In genomic region chr2:233419626-233420431, GRCh38 we compare ENCODE assay signal across 8 cellular contexts.
DNase-seq lines count a peak whose midpoint lies in the region; ATAC-seq, FAIRE-seq and TF ChIP-seq lines count a peak whose summit lies in the region.

No MANE protein-coding gene starts in this region.

- peak; percentile 61 to 81 (median 62) for DNase-seq in CD4-positive, alpha-beta memory T cell
- DNase-seq in activated naive CD4-positive, alpha-beta T cell treated with anti-CD3 and anti-CD28 coated beads, Interleukin-2, amount 50 U/mL, for 72 hours (ENCODE audit: low spot score in 2 of 2) = peak in 1 of 2 donors; percentile 80
- DNase-seq in SKM-1 treated with dmso at 0.1 percent for 144 hours (lab: John Stamatoyannopoulos, UW; ENCODE audit: unreplicated experiment) = no peak
- DNase-seq in adrenal gland = no peak
- DNase-seq in D721Med (ENCODE audit: insufficient read length, low spot score) = no peak

- POLR2A ChIA-PET in CD4-positive, alpha-beta memory T cell (lab: Charles Lee; ENCODE audit: partially characterized antibody) = interaction anchor here (0.9 to 10.4 kb wide), 13 partner anchors 10 to 344 kb away, joined by 3 to 225 read pairs (median 7); no protein-coding TSS in a partner anchor

- no peaks in the 10 kb centered on the region for H3K36me3 ChIP-seq in CD4-positive, alpha-beta memory T cell (ENCODE audit: insufficient read depth, low read length)
- H3K36me3 ChIP-seq in adrenal gland (replicated peaks in 1 of 2) = no peaks in the 10 kb centered on the region

- peak overlapping the region; percentile 56 to 62 for H3K4me3 ChIP-seq in CD4-positive, alpha-beta memory T cell (ENCODE audit: low read length in 2 of 2)
- H3K4me3 ChIP-seq in mononuclear cell (ENCODE audit: low read length) (peak overlapping the region; percentile 30), adrenal gland (no peak overlapping the region)

- H3K4me1 Mint-ChIP-seq in CD4-positive, alpha-beta memory T cell = peaks cover 74 to 99% (median 90%) of the 10 kb centered on the region in 4 donors

- TF ChIP-seq CTCF in adrenal gland (IDR thresholded peaks at IDR 0.05) (no peak), D721Med (IDR thresholded peaks at IDR 0.05; ENCODE audit: insufficient read depth, missing control alignments) (no peak)

- H3K27ac ChIP-seq in CD4-positive, alpha-beta memory T cell (ENCODE audit: low read depth, low read length) = peak overlapping the region; percentile 71
- H3K27ac ChIP-seq in adrenal gland = peak overlapping the region in 2 of 5 donors; percentile 26 to 29

- H3K4me3 Mint-ChIP-seq in CD4-positive, alpha-beta memory T cell = peak overlapping the region; percentile 87 to 99 (median 92)

- peak overlapping the region; percentile 93 to 99 (median 96) for H3K27ac Mint-ChIP-seq in CD4-positive, alpha-beta memory T cell
- H3K27ac Mint-ChIP-seq in activated naive CD4-positive, alpha-beta T cell treated with anti-CD3 and anti-CD28 coated beads, Interleukin-2, amount 50 U/mL, for 72 hours = peak overlapping the region in 1 of 2 donors; percentile 91

- H3K9me3 ChIP-seq in CD4-positive, alpha-beta memory T cell (ENCODE audit: control insufficient read depth in 1 of 2, low read length in 2 of 2) = no peaks in the 10 kb centered on the region
- H3K9me3 ChIP-seq in mononuclear cell (ENCODE audit: low read depth, low read length) (no peaks in the 10 kb centered on the region), adrenal gland (replicated peaks in 1 of 3) (no peaks in the 10 kb centered on the region)

- peaks cover 20 to 22% of the 10 kb centered on the region in 2 donors for H3K36me3 Mint-ChIP-seq in CD4-positive, alpha-beta memory T cell
- peaks cover 6 to 34% of the 10 kb centered on the region in 2 donors for H3K36me3 Mint-ChIP-seq in activated naive CD4-positive, alpha-beta T cell treated with anti-CD3 and anti-CD28 coated beads, Interleukin-2, amount 50 U/mL, for 72 hours

- H3K9me3 Mint-ChIP-seq in CD4-positive, alpha-beta memory T cell = peaks cover 0 to 3% (median 0%) of the 10 kb centered on the region in 8 donors
- no peaks in the 10 kb centered on the region for H3K9me3 Mint-ChIP-seq in activated naive CD4-positive, alpha-beta T cell treated with anti-CD3 and anti-CD28 coated beads, Interleukin-2, amount 50 U/mL, for 72 hours

- H3K27me3 ChIP-seq in CD4-positive, alpha-beta memory T cell (ENCODE audit: insufficient read depth, low read length) = no peaks in the 10 kb centered on the region
- no peaks in the 10 kb centered on the region for H3K27me3 ChIP-seq in mononuclear cell (ENCODE audit: insufficient read depth, low read length)
- H3K27me3 ChIP-seq in adrenal gland = no peaks in the 10 kb centered on the region

- CTCF ChIA-PET in CD4-positive, alpha-beta memory T cell (lab: Charles Lee; ENCODE audit: partially characterized antibody) = interaction anchor here (1.2 to 18.3 kb wide), 3 partner anchors 15 to 25 kb away, joined by 4 to 342 read pairs (median 156); no protein-coding TSS in a partner anchor

- WGBS in adrenal gland, 4 donors = 74 to 92% (median 84%) methylated on average over 9 to 10 of the region's 10 CpGs

- no peak for TF ChIP-seq POLR2A in adrenal gland (IDR thresholded peaks at IDR 0.05)

- FAIRE-seq in D721Med (lab: Jason Lieb, UNC) = no peak

- intact Hi-C loops in CD4-positive, alpha-beta memory T cell (cut with micrococcal nuclease) = loop anchor here (2.0 to 10.0 kb wide), 2 partner anchors 23 to 155 kb away; no protein-coding TSS in a partner anchor
- intact Hi-C loops in adrenal gland (cut with DNase I) = no loop called here

- ATAC-seq in HG03378 (IDR thresholded peaks at IDR 0.05; ENCODE audit: unreplicated experiment) (peak; percentile 37), HG02938 (IDR thresholded peaks at IDR 0.05; ENCODE audit: unreplicated experiment) (no peak)
- peak; percentile 43 to 67 for ATAC-seq in activated naive CD4-positive, alpha-beta T cell treated with anti-CD3 and anti-CD28 coated beads, Interleukin-2, amount 50 U/mL, for 72 hours

- H3K27me3 Mint-ChIP-seq in CD4-positive, alpha-beta memory T cell = no peaks in the 10 kb centered on the region

- peaks cover 100% of the 10 kb centered on the region for H3K4me1 ChIP-seq in CD4-positive, alpha-beta memory T cell (ENCODE audit: insufficient read depth, low read length)
- peaks cover 91% of the 10 kb centered on the region for H3K4me1 ChIP-seq in mononuclear cell (ENCODE audit: insufficient read depth, low read length)
- H3K4me1 ChIP-seq in adrenal gland (replicated peaks in 1 of 2) = peaks cover 7 to 25% of the 10 kb centered on the region in 2 donors

Comparison
In these comparisons a context has a peak if more than half of its experiments do, and no peak if none do; other contexts are left out.
1. DNase-seq: peak in CD4-positive, alpha-beta memory T cell (5 of 5); none in SKM-1 treated with dmso at 0.1 percent for 144 hours (single experiment), adrenal gland (0 of 7) and D721Med (single experiment).
2. H3K4me3 ChIP-seq: peak in CD4-positive, alpha-beta memory T cell (2 of 2) and mononuclear cell (single experiment); none in adrenal gland (0 of 4).